In genomic region chr17:20008242-20009051, GRCh38 we compare ENCODE assay signal across 1 cellular context.
TF ChIP-seq lines count a peak whose summit lies in the region.

No MANE protein-coding gene starts in this region.

TF ChIP-seq in K562, 482 proteins besides CTCF, POLR2A, EP300 and RAD21 (continued from another document):
- peak in 1 of 2 experiments; percentile 41; a peak in 1 of 4 replicates for TF ChIP-seq UBTF (IDR thresholded peaks at IDR 0.05; ENCODE audit: borderline replicate concordance in 1 of 2, low read depth in 2 of 2, low read length in 2 of 2)
- TF ChIP-seq ZFP36 (IDR thresholded peaks at IDR 0.05; ENCODE audit: low read depth, low read length, partially characterized antibody): peak; percentile 19
- no peak for TF ChIP-seq SNRNP70 (optimal IDR thresholded peaks at IDR 0.05; ENCODE audit: low read depth, low read length)
- TF ChIP-seq ESRRA (IDR thresholded peaks at IDR 0.05; ENCODE audit: borderline replicate concordance, low read depth): peak; percentile 84; the same call in 1 of the 2 replicates
- no peak for TF ChIP-seq KDM4B (IDR thresholded peaks at IDR 0.05; ENCODE audit: borderline replicate concordance in 2 of 2, low read depth in 1 of 2)
- TF ChIP-seq KDM5B (IDR thresholded peaks at IDR 0.05; ENCODE audit: insufficient replicate concordance, low read depth, low read length): peak; percentile 9
- TF ChIP-seq IRF2 (CRISPR knock-in tag; IDR thresholded peaks at IDR 0.05): no peak
- TF ChIP-seq ZC3H8 (IDR thresholded peaks at IDR 0.05): no peak
- TF ChIP-seq ATF7 (IDR thresholded peaks at IDR 0.05): no peak
- no peak for TF ChIP-seq PTTG1 (tag; IDR thresholded peaks at IDR 0.05; ENCODE audit: low read depth)
- TF ChIP-seq VEZF1 (CRISPR knock-in tag; IDR thresholded peaks at IDR 0.05): peak; percentile 75
- no peak for TF ChIP-seq RFX1 (IDR thresholded peaks at IDR 0.05)
- no peak for TF ChIP-seq PBX2 (CRISPR knock-in tag; IDR thresholded peaks at IDR 0.05; ENCODE audit: low read depth)
- no peak for TF ChIP-seq PBX2 (tag; conservative IDR thresholded peaks at IDR 0.05; ENCODE audit: low read depth)
- peak in 1 of 2 experiments; percentile 68; a peak in 1 of 4 replicates for TF ChIP-seq RCOR1 (IDR thresholded peaks at IDR 0.05; ENCODE audit: borderline replicate concordance in 1 of 2, low read depth in 2 of 2, low read length in 2 of 2)
- no peak for TF ChIP-seq TCF7 (IDR thresholded peaks at IDR 0.05; ENCODE audit: borderline replicate concordance)
- TF ChIP-seq, protein P1, sequence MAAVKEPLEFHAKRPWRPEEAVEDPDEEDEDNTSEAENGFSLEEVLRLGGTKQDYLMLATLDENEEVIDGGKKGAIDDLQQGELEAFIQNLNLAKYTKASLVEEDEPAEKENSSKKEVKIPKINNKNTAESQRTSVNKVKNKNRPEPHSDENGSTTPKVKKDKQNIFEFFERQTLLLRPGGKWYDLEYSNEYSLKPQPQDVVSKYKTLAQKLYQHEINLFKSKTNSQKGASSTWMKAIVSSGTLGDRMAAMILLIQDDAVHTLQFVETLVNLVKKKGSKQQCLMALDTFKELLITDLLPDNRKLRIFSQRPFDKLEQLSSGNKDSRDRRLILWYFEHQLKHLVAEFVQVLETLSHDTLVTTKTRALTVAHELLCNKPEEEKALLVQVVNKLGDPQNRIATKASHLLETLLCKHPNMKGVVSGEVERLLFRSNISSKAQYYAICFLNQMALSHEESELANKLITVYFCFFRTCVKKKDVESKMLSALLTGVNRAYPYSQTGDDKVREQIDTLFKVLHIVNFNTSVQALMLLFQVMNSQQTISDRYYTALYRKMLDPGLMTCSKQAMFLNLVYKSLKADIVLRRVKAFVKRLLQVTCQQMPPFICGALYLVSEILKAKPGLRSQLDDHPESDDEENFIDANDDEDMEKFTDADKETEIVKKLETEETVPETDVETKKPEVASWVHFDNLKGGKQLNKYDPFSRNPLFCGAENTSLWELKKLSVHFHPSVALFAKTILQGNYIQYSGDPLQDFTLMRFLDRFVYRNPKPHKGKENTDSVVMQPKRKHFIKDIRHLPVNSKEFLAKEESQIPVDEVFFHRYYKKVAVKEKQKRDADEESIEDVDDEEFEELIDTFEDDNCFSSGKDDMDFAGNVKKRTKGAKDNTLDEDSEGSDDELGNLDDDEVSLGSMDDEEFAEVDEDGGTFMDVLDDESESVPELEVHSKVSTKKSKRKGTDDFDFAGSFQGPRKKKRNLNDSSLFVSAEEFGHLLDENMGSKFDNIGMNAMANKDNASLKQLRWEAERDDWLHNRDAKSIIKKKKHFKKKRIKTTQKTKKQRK (IDR thresholded peaks at IDR 0.05; ENCODE audit: borderline replicate concordance, low read depth, low read length): no peak
- TF ChIP-seq, protein P2, sequence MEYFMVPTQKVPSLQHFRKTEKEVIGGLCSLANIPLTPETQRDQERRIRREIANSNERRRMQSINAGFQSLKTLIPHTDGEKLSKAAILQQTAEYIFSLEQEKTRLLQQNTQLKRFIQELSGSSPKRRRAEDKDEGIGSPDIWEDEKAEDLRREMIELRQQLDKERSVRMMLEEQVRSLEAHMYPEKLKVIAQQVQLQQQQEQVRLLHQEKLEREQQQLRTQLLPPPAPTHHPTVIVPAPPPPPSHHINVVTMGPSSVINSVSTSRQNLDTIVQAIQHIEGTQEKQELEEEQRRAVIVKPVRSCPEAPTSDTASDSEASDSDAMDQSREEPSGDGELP (CRISPR knock-in tag; IDR thresholded peaks at IDR 0.05; ENCODE audit: borderline replicate concordance): no peak; the same call in 1 of the 2 replicates
- TF ChIP-seq GTF2E2 (tag; IDR thresholded peaks at IDR 0.05): no peak
- no peak for TF ChIP-seq HCFC1 (IDR thresholded peaks at IDR 0.05; ENCODE audit: low read depth, low read length)
- TF ChIP-seq ZBTB33 (CRISPR knock-in tag; IDR thresholded peaks at IDR 0.05): peak; percentile 13; the same call in 1 of the 2 replicates
- TF ChIP-seq JUN (IDR thresholded peaks at IDR 0.05; ENCODE audit: borderline replicate concordance, low read depth, low read length): no peak
- TF ChIP-seq JUN (CRISPR knock-in tag; IDR thresholded peaks at IDR 0.05; ENCODE audit: borderline replicate concordance): no peak
- TF ChIP-seq MAFG (tag; conservative IDR thresholded peaks at IDR 0.05): no peak
- 0 out of 4 replicates have a peak, but pooled peaks of 1 of the 2 experiments have one; percentile 7 for TF ChIP-seq KDM1A (IDR thresholded peaks at IDR 0.05)
- TF ChIP-seq, protein P3, sequence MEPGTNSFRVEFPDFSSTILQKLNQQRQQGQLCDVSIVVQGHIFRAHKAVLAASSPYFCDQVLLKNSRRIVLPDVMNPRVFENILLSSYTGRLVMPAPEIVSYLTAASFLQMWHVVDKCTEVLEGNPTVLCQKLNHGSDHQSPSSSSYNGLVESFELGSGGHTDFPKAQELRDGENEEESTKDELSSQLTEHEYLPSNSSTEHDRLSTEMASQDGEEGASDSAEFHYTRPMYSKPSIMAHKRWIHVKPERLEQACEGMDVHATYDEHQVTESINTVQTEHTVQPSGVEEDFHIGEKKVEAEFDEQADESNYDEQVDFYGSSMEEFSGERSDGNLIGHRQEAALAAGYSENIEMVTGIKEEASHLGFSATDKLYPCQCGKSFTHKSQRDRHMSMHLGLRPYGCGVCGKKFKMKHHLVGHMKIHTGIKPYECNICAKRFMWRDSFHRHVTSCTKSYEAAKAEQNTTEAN (CRISPR knock-in tag; IDR thresholded peaks at IDR 0.05): no peak
- no peak for TF ChIP-seq SMAD1 (IDR thresholded peaks at IDR 0.05; ENCODE audit: low read depth, low read length, partially characterized antibody)
- no peak for TF ChIP-seq TRIM24 (IDR thresholded peaks at IDR 0.05)
- TF ChIP-seq JUND (IDR thresholded peaks at IDR 0.05; ENCODE audit: borderline replicate concordance, low read depth, low read length): no peak
- TF ChIP-seq JUND (tag; IDR thresholded peaks at IDR 0.05; ENCODE audit: borderline replicate concordance, low read depth, low read length): 0 out of 3 replicates have a peak, but pooled peaks have one; percentile 3
- TF ChIP-seq TAF9B (IDR thresholded peaks at IDR 0.05; ENCODE audit: partially characterized antibody): no peak
- TF ChIP-seq CTBP1 (IDR thresholded peaks at IDR 0.05; ENCODE audit: borderline replicate concordance): peak; percentile 88
- TF ChIP-seq HMGN3 (IDR thresholded peaks at IDR 0.05; ENCODE audit: borderline replicate concordance, extremely low read depth, insufficient read length, low read depth, low read length): peak; percentile 9
- TF ChIP-seq, protein P4, sequence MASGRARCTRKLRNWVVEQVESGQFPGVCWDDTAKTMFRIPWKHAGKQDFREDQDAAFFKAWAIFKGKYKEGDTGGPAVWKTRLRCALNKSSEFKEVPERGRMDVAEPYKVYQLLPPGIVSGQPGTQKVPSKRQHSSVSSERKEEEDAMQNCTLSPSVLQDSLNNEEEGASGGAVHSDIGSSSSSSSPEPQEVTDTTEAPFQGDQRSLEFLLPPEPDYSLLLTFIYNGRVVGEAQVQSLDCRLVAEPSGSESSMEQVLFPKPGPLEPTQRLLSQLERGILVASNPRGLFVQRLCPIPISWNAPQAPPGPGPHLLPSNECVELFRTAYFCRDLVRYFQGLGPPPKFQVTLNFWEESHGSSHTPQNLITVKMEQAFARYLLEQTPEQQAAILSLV (tag; IDR thresholded peaks at IDR 0.05): no peak
